21 cellular contexts compared by ENCODE assay signal in genomic region chr7:13293264-13294002, GRCh38.
"Had no signal": no experiment of that assay in that cellular context is flagged by ENCODE, and none has a peak within 500 bp of the region (broad histone marks: within the 10 kb centered on the region; RNA-seq: fewer than 3 reads in every experiment).

No MANE protein-coding gene starts in this region.

- ATAC-seq: activated CD8-positive, alpha-beta T cell treated with anti-CD3 and anti-CD28 coated beads, Interleukin-2, amount 10 ng/mL, durations not matched to agents 7 days and 5 days; left colon; lower lobe of right lung; stimulated activated naive CD8-positive, alpha-beta T cell treated with anti-CD3 and anti-CD28 coated beads, Interleukin-15, Interleukin-2, amounts not matched to agents 100 U/mL and 50 U/mL, for 24 hours had no signal

- H3K4me3 Mint-ChIP-seq: activated CD8-positive, alpha-beta T cell treated with anti-CD3 and anti-CD28 coated beads, Interleukin-2, amount 10 ng/mL, durations not matched to agents 7 days and 5 days; activated naive CD4-positive, alpha-beta T cell treated with anti-CD3 and anti-CD28 coated beads, Interleukin-2, amount 50 U/mL, for 24 hours; brain; nephron had no signal

- H3K27me3 Mint-ChIP-seq: brain had no signal

- DNase-seq: activated CD4-positive, alpha-beta T cell treated with anti-CD3 and anti-CD28 coated beads for 48 hours; activated CD8-positive, alpha-beta memory T cell treated with anti-CD3 and anti-CD28 coated beads, Interleukin-2, amount 50 U/mL, for 4 hours; activated CD8-positive, alpha-beta T cell treated with anti-CD3 and anti-CD28 coated beads, Interleukin-2, amount 10 ng/mL, durations not matched to agents 7 days and 5 days; activated effector memory CD4-positive, alpha-beta T cell treated with anti-CD3 and anti-CD28 coated beads, Interleukin-2, amount 50 U/mL, for 16 hours; activated T-cell treated with anti-CD3 and anti-CD28 coated beads, Interleukin-2, amount 50 U/mL, for 48 hours; central memory CD4-positive, alpha-beta T cell; effector CD4-positive, alpha-beta T cell; left colon; lower lobe of right lung; nucleus accumbens; stimulated activated CD4-positive, alpha-beta T cell treated with anti-CD3 and anti-CD28 coated beads, Interleukin-4, amount 100 ng/mL, for 4 hours; stimulated activated CD8-positive, alpha-beta memory T cell treated with anti-CD3 and anti-CD28 coated beads, Interleukin-4, amount 100 ng/mL, for 48 hours; stimulated activated naive CD8-positive, alpha-beta T cell treated with anti-CD3 and anti-CD28 coated beads, Interleukin-15, Interleukin-2, amounts not matched to agents 100 U/mL and 50 U/mL, for 24 hours; transverse colon had no signal

- H3K4me3 ChIP-seq: coronary artery, lower lobe of right lung, right atrium auricular region, smooth muscle cell, transverse colon, vagina had no signal

- H3K27me3 ChIP-seq: right atrium auricular region, transverse colon, vagina had no signal

- H3K4me1 Mint-ChIP-seq: activated naive CD4-positive, alpha-beta T cell treated with anti-CD3 and anti-CD28 coated beads, Interleukin-2, amount 50 U/mL, for 24 hours had no signal

- H3K27ac Mint-ChIP-seq: activated CD8-positive, alpha-beta T cell treated with anti-CD3 and anti-CD28 coated beads, Interleukin-2, amount 10 ng/mL, durations not matched to agents 7 days and 5 days; activated naive CD4-positive, alpha-beta T cell treated with anti-CD3 and anti-CD28 coated beads, Interleukin-2, amount 50 U/mL, for 24 hours; brain had no signal

- H3K4me1 ChIP-seq: lower lobe of right lung, right atrium auricular region, transverse colon, vagina had no signal

- H3K36me3 Mint-ChIP-seq: activated naive CD4-positive, alpha-beta T cell treated with anti-CD3 and anti-CD28 coated beads, Interleukin-2, amount 50 U/mL, for 24 hours; brain had no signal

- H3K27ac ChIP-seq: coronary artery, lower lobe of right lung, right atrium auricular region, transverse colon, vagina had no signal

- H3K36me3 ChIP-seq: lower lobe of right lung, right atrium auricular region, transverse colon, vagina had no signal

- H3K9me3 ChIP-seq: lower lobe of right lung, right atrium auricular region, transverse colon, vagina had no signal

- H3K9me3 Mint-ChIP-seq: activated naive CD4-positive, alpha-beta T cell treated with anti-CD3 and anti-CD28 coated beads, Interleukin-2, amount 50 U/mL, for 24 hours; brain; nephron had no signal

- H3K4me2 ChIP-seq: smooth muscle cell had no signal
